In the genomic region with DNA sequence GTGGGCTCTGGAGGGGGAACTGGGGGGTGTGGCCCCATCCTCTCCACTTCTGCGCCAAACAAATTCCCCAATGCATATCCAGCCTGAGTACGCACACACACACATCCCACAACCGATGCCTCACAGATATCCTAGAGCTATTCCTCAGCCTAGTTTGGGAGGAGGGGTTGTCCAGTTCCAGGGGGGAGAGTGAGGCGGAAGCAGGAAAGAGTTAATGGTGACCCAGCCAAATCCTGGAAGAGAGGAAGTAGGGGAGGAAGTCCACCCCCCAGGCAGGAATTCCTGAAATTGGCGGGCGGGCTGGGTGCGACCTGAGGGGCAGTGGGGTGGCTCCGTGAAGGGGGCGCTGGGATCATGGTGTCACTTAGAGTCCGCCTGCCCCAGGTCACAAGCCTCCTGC, we compare ENCODE assay signal across 14 cellular contexts. TPM values are rescaled to one million over a fixed set of nuclear protein-coding genes. Genes with fewer than 3 reads are reported as not detected.
DNase-seq lines count a peak whose midpoint lies in the region; ATAC-seq and TF ChIP-seq lines count a peak whose summit lies in the region.
"Had no signal": no experiment of that assay in that cellular context is flagged by ENCODE, and none has a peak within 500 bp of the region (broad histone marks: within the 10 kb centered on the region; RNA-seq: fewer than 3 reads in every experiment).

No MANE protein-coding gene starts in this region.

- DNase-seq in stimulated activated naive CD8-positive, alpha-beta T cell treated with anti-CD3 and anti-CD28 coated beads, Interleukin-15, amount 100 ng/mL, for 72 hours = no peak
- DNase-seq in stimulated activated naive CD8-positive, alpha-beta T cell treated with anti-CD3 and anti-CD28 coated beads, Interleukin-15, Interleukin-2, amounts not matched to agents 100 U/mL and 50 U/mL, for 24 hours = no peak
- no peak for DNase-seq in SW 1271 (lab: John Stamatoyannopoulos, UW)
- DNase-seq in H4 (ENCODE audit: low spot score) = no peak
- no peak for DNase-seq in NCI-H146 treated with DMSO at 0.1 percent for 48 hours (lab: John Stamatoyannopoulos, UW; ENCODE audit: unreplicated experiment)
- DNase-seq: activated CD4-positive, alpha-beta T cell treated with anti-CD3 and anti-CD28 coated beads, Interleukin-2, amount 10 ng/mL, durations not matched to agents 24 days and 14 days; DMS79; pancreas; T-cell; testis had no signal

- no peaks in the 10 kb centered on the region for H3K79me2 ChIP-seq in parathyroid adenoma

- H3K27me3 ChIP-seq in gastroesophageal sphincter (peaks cover 76% of the 10 kb centered on the region), parathyroid adenoma (ENCODE audit: control insufficient read depth, insufficient read depth, low read length) (peaks cover 3% of the 10 kb centered on the region)
- H3K27me3 ChIP-seq: testis had no signal

- H3K4me1 Mint-ChIP-seq in stimulated activated naive CD8-positive, alpha-beta T cell treated with anti-CD3 and anti-CD28 coated beads, Interleukin-15, amount 100 ng/mL, for 72 hours = peaks cover 52% of the 10 kb centered on the region

- WGBS in gastroesophageal sphincter (ENCODE audit: low coverage in 1 of 2), 2 donors = 25% methylated on average over 3 of the region's 10 CpGs; no CpG with 5 or more reads in 1 of the 2 donors

- H3K9ac ChIP-seq in parathyroid adenoma = no peak overlapping the region

- peak overlapping the region; percentile 26 for H3K4me2 ChIP-seq in parathyroid adenoma (ENCODE audit: low read length)

- TF ChIP-seq EP300 in gastroesophageal sphincter (IDR thresholded peaks at IDR 0.05) = no peak

- no peak for ATAC-seq in stimulated activated naive CD8-positive, alpha-beta T cell treated with anti-CD3 and anti-CD28 coated beads, Interleukin-15, amount 100 ng/mL, for 72 hours
- ATAC-seq in stimulated activated naive CD8-positive, alpha-beta T cell treated with anti-CD3 and anti-CD28 coated beads, Interleukin-15, Interleukin-2, amounts not matched to agents 100 U/mL and 50 U/mL, for 24 hours = no peak
- ATAC-seq in gastroesophageal sphincter = peak; percentile 9
- no peak for ATAC-seq in HG03095 (IDR thresholded peaks at IDR 0.05; ENCODE audit: unreplicated experiment)
- ATAC-seq: T-cell had no signal

- H3K4me3 Mint-ChIP-seq in stimulated activated naive CD8-positive, alpha-beta T cell treated with anti-CD3 and anti-CD28 coated beads, Interleukin-15, amount 100 ng/mL, for 72 hours = peak overlapping the region; percentile 27 to 46
- H3K4me3 Mint-ChIP-seq: central memory CD8-positive, alpha-beta T cell had no signal

- TF ChIP-seq CTCF in gastroesophageal sphincter (IDR thresholded peaks at IDR 0.05) = no peak
- no peak for TF ChIP-seq CTCF in parathyroid adenoma (IDR thresholded peaks at IDR 0.05)

- no peak overlapping the region for H3K27ac Mint-ChIP-seq in stimulated activated naive CD8-positive, alpha-beta T cell treated with anti-CD3 and anti-CD28 coated beads, Interleukin-15, amount 100 ng/mL, for 72 hours

- no peaks in the 10 kb centered on the region for H3K36me3 ChIP-seq in gastroesophageal sphincter
- H3K36me3 ChIP-seq in parathyroid adenoma (ENCODE audit: control insufficient read depth, insufficient read depth, low read length) = no peaks in the 10 kb centered on the region
- H3K36me3 ChIP-seq: pancreas had no signal

- H3K27ac ChIP-seq in gastroesophageal sphincter = peak overlapping the region in 3 of 4 donors; percentile 38 to 74 (median 43)
- H3K27ac ChIP-seq in parathyroid adenoma = peak overlapping the region; percentile 73
- H3K27ac ChIP-seq: pancreas, testis had no signal

- peak overlapping the region in 1 of 2 donors; percentile 52 for H3K4me3 ChIP-seq in gastroesophageal sphincter
- peak overlapping the region; percentile 41 for H3K4me3 ChIP-seq in parathyroid adenoma (ENCODE audit: low read depth, low read length)

- no peaks in the 10 kb centered on the region for H3K9me3 Mint-ChIP-seq in stimulated activated naive CD8-positive, alpha-beta T cell treated with anti-CD3 and anti-CD28 coated beads, Interleukin-15, amount 100 ng/mL, for 72 hours
- H3K9me3 Mint-ChIP-seq: activated CD4-positive, alpha-beta T cell treated with anti-CD3 and anti-CD28 coated beads, Interleukin-2, amount 10 ng/mL, durations not matched to agents 24 days and 14 days; central memory CD8-positive, alpha-beta T cell; T-cell had no signal

- H3K4me1 ChIP-seq in gastroesophageal sphincter = peaks cover 0 to 47% (median 0%) of the 10 kb centered on the region in 3 donors
- no peaks in the 10 kb centered on the region for H3K4me1 ChIP-seq in parathyroid adenoma
- H3K4me1 ChIP-seq: pancreas had no signal

- H3K27me3 Mint-ChIP-seq in stimulated activated naive CD8-positive, alpha-beta T cell treated with anti-CD3 and anti-CD28 coated beads, Interleukin-15, amount 100 ng/mL, for 72 hours = peaks cover 77% of the 10 kb centered on the region

- no peaks in the 10 kb centered on the region for H3K9me3 ChIP-seq in gastroesophageal sphincter
- H3K9me3 ChIP-seq in parathyroid adenoma (ENCODE audit: control insufficient read depth, low read length) = no peaks in the 10 kb centered on the region
- H3K9me3 ChIP-seq: pancreas, testis had no signal

- no peak for TF ChIP-seq POLR2A in gastroesophageal sphincter (IDR thresholded peaks at IDR 0.05)

- H2AFZ ChIP-seq in parathyroid adenoma = no peak overlapping the region

RNA-seq across cellular contexts. Expression of a gene that starts 0.9 kb away (rescaled TPM):
- 1 to 10 TPM in 3 of 4 donors, under 1 TPM in 1; 0.62 to 4.4 (median 2.8) TPM for total RNA-seq in gastroesophageal sphincter
- total RNA-seq in H4 (2014; rRNA removed; shearing (Covaris generic)) = not detected in 2 replicates
- total RNA-seq: activated CD4-positive, alpha-beta T cell treated with anti-CD3 and anti-CD28 coated beads, Interleukin-2, amount 10 ng/mL, durations not matched to agents 24 days and 14 days had no signal

RNA-seq across cellular contexts. Expression of a gene that starts 16.5 kb away (rescaled TPM):
- total RNA-seq in gastroesophageal sphincter = 10 to 100 TPM in 3 of 4 donors, 1 to 10 TPM in 1; 5.7 to 14.9 (median 11.6) TPM
- total RNA-seq in H4 (2014; rRNA removed; shearing (Covaris generic)) = 4.8 and 5.3 TPM in 2 replicates

RNA-seq across cellular contexts. Expression of a gene that starts 38.1 kb away (rescaled TPM):
- total RNA-seq in gastroesophageal sphincter = 10 to 100 TPM; 18.3 to 29.2 (median 18.9) TPM
- total RNA-seq in H4 (2014; rRNA removed; shearing (Covaris generic)) = 5.1 and 11.7 TPM in 2 replicates
